Comparison of ENCODE assay signal across 22 cellular contexts in the genomic region with DNA sequence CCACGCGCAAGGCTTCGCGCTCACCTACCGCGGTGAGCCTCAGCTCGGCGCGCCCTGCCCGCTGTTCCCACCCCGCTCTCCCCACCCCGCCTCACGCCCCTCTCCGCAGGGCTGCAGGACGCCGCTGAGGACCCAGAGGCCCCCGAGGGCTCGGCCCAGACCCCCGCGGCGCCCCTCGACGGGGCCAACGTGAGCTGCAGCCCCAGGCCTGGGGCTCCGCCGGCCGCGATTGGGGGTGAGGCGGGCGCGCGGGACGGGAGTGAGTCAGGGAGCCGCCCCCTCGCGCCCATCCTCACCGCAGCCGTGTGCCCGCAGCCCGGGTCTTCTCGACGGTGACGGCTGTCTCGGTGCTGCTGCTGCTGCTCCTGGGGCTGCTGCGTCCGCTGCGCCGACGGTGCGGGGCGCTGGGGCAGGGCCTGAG. TPM values are rescaled to one million over a fixed set of nuclear protein-coding genes. Genes with fewer than 3 reads are reported as not detected.
DNase-seq lines count a peak whose midpoint lies in the region; ATAC-seq, FAIRE-seq and TF ChIP-seq lines count a peak whose summit lies in the region.
"Had no signal": no experiment of that assay in that cellular context is flagged by ENCODE, and none has a peak within 500 bp of the region (broad histone marks: within the 10 kb centered on the region; RNA-seq: fewer than 3 reads in every experiment).

No MANE protein-coding gene starts in this region.

- H3K4me1 ChIP-seq in HepG2 (ENCODE audit: insufficient read depth, low read length) (peaks cover 25% of the 10 kb centered on the region), right lobe of liver (peaks cover 0 to 18% (median 5%) of the 10 kb centered on the region in 4 donors), iPS DF 6.9 (ENCODE audit: control insufficient read depth, insufficient read depth, low read length) (peaks cover 9% of the 10 kb centered on the region), upper lobe of left lung (peaks cover 52 to 81% (median 61%) of the 10 kb centered on the region in 4 donors)

- POLR2A ChIA-PET in HepG2 (lab: Yijun Ruan, JAX) = no interaction called here

- ATAC-seq in HepG2 (no peak), right lobe of liver (no peak), upper lobe of left lung (ENCODE audit: low FRiP score in 2 of 2) (no peak)
- ATAC-seq: natural killer cell treated with Interleukin-12 subunit alpha and Interleukin-12 subunit beta and Interleukin-15 and Interleukin-18, amount 100 ng/mL, for 72 hours had no signal

- WGBS in HepG2 (ENCODE audit: low lambda C conversion rate) = 96% methylated on average over 24 of the region's 51 CpGs
- no CpG with 5 or more reads among the region's 51 CpGs for WGBS in right lobe of liver (ENCODE audit: insufficient coverage, low coverage, low lambda C conversion rate, missing lambda C conversion rate)
- WGBS in iPS DF 6.9 (ENCODE audit: insufficient coverage, insufficient read length) = no CpG with 5 or more reads among the region's 51 CpGs
- whole genome bisulfite sequencing in upper lobe of left lung, 2 donors = 13% methylated on average over 9 of the region's 51 CpGs; no CpG with 5 or more reads in 1 of the 2 donors

- no peak overlapping the region for H3K9ac ChIP-seq in HepG2 (ENCODE audit: insufficient read depth, low read depth, low read length)

- H3K36me3 ChIP-seq in HepG2 (replicated peaks in 1 of 2; ENCODE audit: control insufficient read depth in 1 of 2, insufficient read depth in 2 of 2, low read length in 2 of 2) = no peaks in the 10 kb centered on the region
- H3K36me3 ChIP-seq in right lobe of liver = no peaks in the 10 kb centered on the region
- peaks cover 6% of the 10 kb centered on the region; the same call in 1 of the 2 replicates for H3K36me3 ChIP-seq in iPS DF 6.9 (ENCODE audit: control insufficient read depth, insufficient read depth, low read length)
- H3K36me3 ChIP-seq in upper lobe of left lung = no peaks in the 10 kb centered on the region

- H3K9me3 ChIP-seq in HepG2 (ENCODE audit: low read length) (no peaks in the 10 kb centered on the region), right lobe of liver (no peaks in the 10 kb centered on the region), iPS DF 6.9 (ENCODE audit: control insufficient read depth, insufficient read depth, low read length) (no peaks in the 10 kb centered on the region), upper lobe of left lung (no peaks in the 10 kb centered on the region)

- DNase-seq in HepG2 (ENCODE audit: low spot score) (no peak), right lobe of liver (no peak), iPS DF 6.9 (ENCODE audit: low read depth, low spot score) (no peak), upper lobe of left lung (no peak), COR-L47 (lab: John Stamatoyannopoulos, UW) (no peak), germinal center (ENCODE audit: low spot score) (no peak)
- DNase-seq: ACHN; activated CD4-positive, CD25-positive, alpha-beta regulatory T cell treated with anti-CD3 and anti-CD28 coated beads, Interleukin-2, amount 50 U/mL, for 72 hours; activated CD8-positive, alpha-beta memory T cell treated with anti-CD3 and anti-CD28 coated beads, Interleukin-2, amount 50 U/mL, for 48 hours; activated naive CD4-positive, alpha-beta T cell; anterior cingulate cortex; IMR-90; MV-4-11; NCI-H2029 treated with DMSO at 0.1 percent for 48 hours; NCI-H524 treated with DMSO at 0.1 percent for 48 hours; SHP77; stimulated activated CD4-positive, alpha-beta T cell treated with anti-CD3 and anti-CD28 coated beads, Interleukin-1b, Interleukin-23, amount 100 ng/mL, for 48 hours had no signal

- TF ChIP-seq POLR2A in HepG2 (IDR thresholded peaks at IDR 0.05; ENCODE audit: insufficient read depth in 1 of 2, low read depth in 2 of 2, low read length in 2 of 2) = no peak
- no peak for TF ChIP-seq POLR2A in right lobe of liver (IDR thresholded peaks at IDR 0.05)
- no peak for TF ChIP-seq POLR2A in upper lobe of left lung (IDR thresholded peaks at IDR 0.05)

- H3K4me3 ChIP-seq in HepG2 (replicated peaks in 1 of 3; ENCODE audit: insufficient read depth in 1 of 3, low read depth in 2 of 3, low read length in 3 of 3) (no peak overlapping the region), right lobe of liver (no peak overlapping the region), iPS DF 6.9 (ENCODE audit: low read length) (peak overlapping the region; percentile 22; the same call in 1 of the 2 replicates), upper lobe of left lung (peak overlapping the region in 3 of 4 donors; percentile 20 to 36 (median 34))

- TF ChIP-seq EP300 in HepG2 (IDR thresholded peaks at IDR 0.05; ENCODE audit: low read depth in 2 of 2, low read length in 2 of 2) (no peak), HepG2 (CRISPR knock-in tag; IDR thresholded peaks at IDR 0.05; ENCODE audit: borderline replicate concordance) (no peak), upper lobe of left lung (IDR thresholded peaks at IDR 0.05) (no peak)

- peaks cover 0 to under 1% of the 10 kb centered on the region in 2 experiments; a peak in 3 of 5 replicates for H3K27me3 ChIP-seq in HepG2 (ENCODE audit: control insufficient read depth in 1 of 2, insufficient read depth in 2 of 2, low read length in 2 of 2)
- peaks cover 7 to 26% of the 10 kb centered on the region in 2 donors for H3K27me3 ChIP-seq in right lobe of liver
- H3K27me3 ChIP-seq in iPS DF 6.9 (ENCODE audit: control insufficient read depth, insufficient read depth, low read length) = no peaks in the 10 kb centered on the region; the same call in 1 of the 2 replicates
- peaks cover 0 to 62% (median 46%) of the 10 kb centered on the region in 4 donors for H3K27me3 ChIP-seq in upper lobe of left lung

- H3K79me2 ChIP-seq in HepG2 (ENCODE audit: insufficient read depth, low read length) = peaks cover 8% of the 10 kb centered on the region

- H3K27ac ChIP-seq in HepG2 (ENCODE audit: extremely low read length, insufficient read depth, low read length) (no peak overlapping the region), right lobe of liver (no peak overlapping the region), iPS DF 6.9 (ENCODE audit: low read length) (no peak overlapping the region), upper lobe of left lung (no peak overlapping the region)

- intact Hi-C loops in HepG2 (cut with micrococcal nuclease; ENCODE audit: unreplicated experiment) (no loop called here), right lobe of liver (cut with DNase I) (no loop called here)

- H3K4me2 ChIP-seq in HepG2 (ENCODE audit: low read depth, low read length) = no peak overlapping the region

- CTCF ChIA-PET in HepG2 (lab: Yijun Ruan, JAX; ENCODE audit: low intra/inter-chr PET ratio, low total read pairs) = no interaction called here

- TF ChIP-seq CTCF in HepG2 (CRISPR knock-in tag; IDR thresholded peaks at IDR 0.05) (no peak), right lobe of liver (IDR thresholded peaks at IDR 0.05) (no peak), upper lobe of left lung (IDR thresholded peaks at IDR 0.05) (no peak)

- in situ Hi-C loops in HepG2 (cut with HindIII; ENCODE audit: extremely low pct_ligation_motif_present, low pct_unique_long_range_greater_than_20kb) = no loop called here

- no peak for TF ChIP-seq RAD21 in HepG2 (CRISPR knock-in tag; IDR thresholded peaks at IDR 0.05)

- BruUV-seq in HepG2 (replicated peaks; lab: Mats Ljungman, UMichigan) = no TSS peak

- H2AFZ ChIP-seq in HepG2 (ENCODE audit: low read length) = no peak overlapping the region

- FAIRE-seq in HepG2 (lab: Jason Lieb, UNC) = no peak
- FAIRE-seq: frontal cortex, GM12891 had no signal

- no peaks in the 10 kb centered on the region for H4K20me1 ChIP-seq in HepG2 (ENCODE audit: insufficient read depth, low read length)

RNA-seq across cellular contexts. Expression of a gene that starts 1.9 kb away (rescaled TPM):
- 15.6 and 24.8 TPM in 2 replicates for total RNA-seq in HepG2 (2016; rRNA removed; fragmentation: Illumina TruSeq; extraction: Trizol)
- total RNA-seq in HepG2 (2016; cell fraction: cytosol; rRNA removed; fragmentation: Illumina TruSeq; extraction: Trizol; ENCODE audit: low read depth) = 7.8 and 8.9 TPM in 2 replicates
- total RNA-seq in HepG2 (2016; cell fraction: insoluble cytoplasmic fraction; rRNA removed; fragmentation: Illumina TruSeq; extraction: Trizol) = 13.6 and 26.2 TPM in 2 replicates
- 19.5 and 26.0 TPM in 2 replicates for total RNA-seq in HepG2 (2016; cell fraction: membrane; rRNA removed; fragmentation: Illumina TruSeq; extraction: Trizol)
- 16.6 and 19.1 TPM in 2 replicates for total RNA-seq in HepG2 (2016; cell fraction: nucleus; rRNA removed; fragmentation: Illumina TruSeq; extraction: Trizol)
- polyA plus RNA-seq in HepG2 (2011; rRNA removed) = 15.9 and 17.4 TPM in 2 replicates
- polyA plus RNA-seq in HepG2 (2011; cell fraction: cytosol; rRNA removed) = 11.1 and 17.3 TPM in 2 replicates
- 29.7 and 33.7 TPM in 2 replicates for polyA plus RNA-seq in HepG2 (2011; cell fraction: nucleus; rRNA removed)
- 6.7 and 7.6 TPM in 2 replicates for polyA plus RNA-seq in HepG2 (2012)
- polyA plus RNA-seq in HepG2 (2016; cell fraction: cytosol; fragmentation: Illumina TruSeq; extraction: Trizol; ENCODE audit: low read depth) = 6.6 and 8.9 TPM in 2 replicates
- 15.6 and 18.9 TPM in 2 replicates for polyA plus RNA-seq in HepG2 (2016; cell fraction: insoluble cytoplasmic fraction; fragmentation: Illumina TruSeq; extraction: Trizol; ENCODE audit: low read depth)
- 15.5 and 18.8 TPM in 2 replicates for polyA plus RNA-seq in HepG2 (2016; cell fraction: membrane; fragmentation: Illumina TruSeq; extraction: Trizol; ENCODE audit: low read depth)
- polyA plus RNA-seq in HepG2 (2016; cell fraction: nucleus; fragmentation: Illumina TruSeq; extraction: Trizol; ENCODE audit: insufficient read depth, low read depth) = 35.6 and 37.9 TPM in 2 replicates
- 34.1 and 50.0 TPM in 2 replicates for polyA minus RNA-seq in HepG2 (2011; rRNA and poly(A)+ RNA removed; ENCODE audit: low replicate concordance)
- 12.6 and 13.7 TPM in 2 replicates for polyA minus RNA-seq in HepG2 (2011; cell fraction: cytosol; rRNA and poly(A)+ RNA removed)
- 4.7 and 6.1 TPM in 2 replicates for polyA minus RNA-seq in HepG2 (2011; cell fraction: nucleus; rRNA and poly(A)+ RNA removed)
- 1 to 10 TPM in 4 of 6 experiments, under 1 TPM in 2; 0.93 to 6.1 (median 3.3) TPM for total RNA-seq in right lobe of liver
- 10 to 100 TPM in 2 of 6 donors, 1 to 10 TPM in 4; 5.2 to 13.5 (median 8.3) TPM for total RNA-seq in upper lobe of left lung

RNA-seq across cellular contexts. Expression of a gene that starts 3.1 kb away (rescaled TPM):
- 0.51 and 1.2 TPM in 2 replicates for total RNA-seq in HepG2 (2016; rRNA removed; fragmentation: Illumina TruSeq; extraction: Trizol)
- not detected in 2 replicates for total RNA-seq in HepG2 (2016; cell fraction: cytosol; rRNA removed; fragmentation: Illumina TruSeq; extraction: Trizol; ENCODE audit: low read depth)
- 0.37 and 1.4 TPM in 2 replicates for total RNA-seq in HepG2 (2016; cell fraction: insoluble cytoplasmic fraction; rRNA removed; fragmentation: Illumina TruSeq; extraction: Trizol)
- 0.25 and 0.31 TPM in 2 replicates for total RNA-seq in HepG2 (2016; cell fraction: membrane; rRNA removed; fragmentation: Illumina TruSeq; extraction: Trizol)
- 0.84 and 0.88 TPM in 2 replicates for total RNA-seq in HepG2 (2016; cell fraction: nucleus; rRNA removed; fragmentation: Illumina TruSeq; extraction: Trizol)
- 0.48 and 1.0 TPM in 2 replicates for polyA plus RNA-seq in HepG2 (2011; rRNA removed)
- 0.50 and 1.1 TPM in 2 replicates for polyA plus RNA-seq in HepG2 (2011; cell fraction: cytosol; rRNA removed)
- polyA plus RNA-seq in HepG2 (2011; cell fraction: nucleus; rRNA removed) = 2.7 and 4.2 TPM in 2 replicates
- polyA plus RNA-seq in HepG2 (2012) = 0.37 and 0.42 TPM in 2 replicates
- 0.07 and 0.14 TPM in 2 replicates for polyA plus RNA-seq in HepG2 (2016; cell fraction: cytosol; fragmentation: Illumina TruSeq; extraction: Trizol; ENCODE audit: low read depth)
- polyA plus RNA-seq in HepG2 (2016; cell fraction: insoluble cytoplasmic fraction; fragmentation: Illumina TruSeq; extraction: Trizol; ENCODE audit: low read depth) = 0.38 and 0.40 TPM in 2 replicates
- polyA plus RNA-seq in HepG2 (2016; cell fraction: membrane; fragmentation: Illumina TruSeq; extraction: Trizol; ENCODE audit: low read depth) = 0.12 and 0.13 TPM in 2 replicates
- polyA plus RNA-seq in HepG2 (2016; cell fraction: nucleus; fragmentation: Illumina TruSeq; extraction: Trizol; ENCODE audit: insufficient read depth, low read depth) = 0.93 and 1.5 TPM in 2 replicates
- polyA minus RNA-seq in HepG2 (2011; rRNA and poly(A)+ RNA removed; ENCODE audit: low replicate concordance) = 0.33 and 0.68 TPM in 2 replicates
- polyA minus RNA-seq in HepG2 (2011; cell fraction: cytosol; rRNA and poly(A)+ RNA removed) = 0.49 and 0.62 TPM in 2 replicates
- polyA minus RNA-seq in HepG2 (2011; cell fraction: nucleus; rRNA and poly(A)+ RNA removed) = not detected in 2 replicates
- total RNA-seq in right lobe of liver = not detected
- not detected for total RNA-seq in upper lobe of left lung
- total RNA-seq: Calu3; frontal cortex; IMR-90; natural killer cell treated with Interleukin-12 subunit alpha and Interleukin-12 subunit beta and Interleukin-15 and Interleukin-18, amount 100 ng/mL, for 72 hours had no signal

RNA-seq across cellular contexts. Expression of a gene that starts 13.0 kb away (rescaled TPM):
- total RNA-seq in HepG2 (2016; rRNA removed; fragmentation: Illumina TruSeq; extraction: Trizol) = 8.4 and 27.8 TPM in 2 replicates
- total RNA-seq in HepG2 (2016; cell fraction: cytosol; rRNA removed; fragmentation: Illumina TruSeq; extraction: Trizol; ENCODE audit: low read depth) = 8.3 and 10.7 TPM in 2 replicates
- 8.6 and 25.9 TPM in 2 replicates for total RNA-seq in HepG2 (2016; cell fraction: insoluble cytoplasmic fraction; rRNA removed; fragmentation: Illumina TruSeq; extraction: Trizol)
- total RNA-seq in HepG2 (2016; cell fraction: membrane; rRNA removed; fragmentation: Illumina TruSeq; extraction: Trizol) = 12.7 and 13.0 TPM in 2 replicates
- 27.2 and 33.5 TPM in 2 replicates for total RNA-seq in HepG2 (2016; cell fraction: nucleus; rRNA removed; fragmentation: Illumina TruSeq; extraction: Trizol)
- polyA plus RNA-seq in HepG2 (2011; rRNA removed) = 6.6 and 7.0 TPM in 2 replicates
- 1.9 and 8.9 TPM in 2 replicates for polyA plus RNA-seq in HepG2 (2011; cell fraction: cytosol; rRNA removed)
- 26.5 and 50.1 TPM in 2 replicates for polyA plus RNA-seq in HepG2 (2011; cell fraction: nucleus; rRNA removed)
- polyA plus RNA-seq in HepG2 (2012) = 6.9 and 11.9 TPM in 2 replicates
- polyA plus RNA-seq in HepG2 (2016; cell fraction: cytosol; fragmentation: Illumina TruSeq; extraction: Trizol; ENCODE audit: low read depth) = 5.7 and 6.3 TPM in 2 replicates
- 14.9 and 16.6 TPM in 2 replicates for polyA plus RNA-seq in HepG2 (2016; cell fraction: insoluble cytoplasmic fraction; fragmentation: Illumina TruSeq; extraction: Trizol; ENCODE audit: low read depth)
- polyA plus RNA-seq in HepG2 (2016; cell fraction: membrane; fragmentation: Illumina TruSeq; extraction: Trizol; ENCODE audit: low read depth) = 6.9 and 8.9 TPM in 2 replicates
- 68.0 and 69.8 TPM in 2 replicates for polyA plus RNA-seq in HepG2 (2016; cell fraction: nucleus; fragmentation: Illumina TruSeq; extraction: Trizol; ENCODE audit: insufficient read depth, low read depth)
- polyA minus RNA-seq in HepG2 (2011; rRNA and poly(A)+ RNA removed; ENCODE audit: low replicate concordance) = 9.6 and 11.3 TPM in 2 replicates
- polyA minus RNA-seq in HepG2 (2011; cell fraction: cytosol; rRNA and poly(A)+ RNA removed) = 3.5 and 4.1 TPM in 2 replicates
- polyA minus RNA-seq in HepG2 (2011; cell fraction: nucleus; rRNA and poly(A)+ RNA removed) = 9.4 and 9.8 TPM in 2 replicates
- 1 to 10 TPM in 5 of 6 experiments, under 1 TPM in 1; 0.68 to 6.5 (median 1.7) TPM for total RNA-seq in right lobe of liver
- 10 to 100 TPM in 1 of 6 donors, 1 to 10 TPM in 4, under 1 TPM in 1; 0.39 to 19.1 (median 5.4) TPM for total RNA-seq in upper lobe of left lung

RNA-seq across cellular contexts. Expression of a gene that starts 45.5 kb away (rescaled TPM):
- total RNA-seq in HepG2 (2016; rRNA removed; fragmentation: Illumina TruSeq; extraction: Trizol) = 0.08 and 0.15 TPM in 2 replicates
- total RNA-seq in HepG2 (2016; cell fraction: cytosol; rRNA removed; fragmentation: Illumina TruSeq; extraction: Trizol; ENCODE audit: low read depth) = not detected in 2 replicates
- 0.09 and 0.11 TPM in 2 replicates for total RNA-seq in HepG2 (2016; cell fraction: insoluble cytoplasmic fraction; rRNA removed; fragmentation: Illumina TruSeq; extraction: Trizol)
- 0.09 and 0.14 TPM in 2 replicates for total RNA-seq in HepG2 (2016; cell fraction: membrane; rRNA removed; fragmentation: Illumina TruSeq; extraction: Trizol)
- total RNA-seq in HepG2 (2016; cell fraction: nucleus; rRNA removed; fragmentation: Illumina TruSeq; extraction: Trizol) = not detected in 2 replicates
- 0.26 and 0.48 TPM in 2 replicates for polyA plus RNA-seq in HepG2 (2011; rRNA removed)
- polyA plus RNA-seq in HepG2 (2011; cell fraction: cytosol; rRNA removed) = 0.26 and 0.52 TPM in 2 replicates
- polyA plus RNA-seq in HepG2 (2011; cell fraction: nucleus; rRNA removed) = 2.1 and 2.4 TPM in 2 replicates
- 0.32 and 0.53 TPM in 2 replicates for polyA plus RNA-seq in HepG2 (2012)
- 0.08 and 0.20 TPM in 2 replicates for polyA plus RNA-seq in HepG2 (2016; cell fraction: cytosol; fragmentation: Illumina TruSeq; extraction: Trizol; ENCODE audit: low read depth)
- 0.15 and 0.17 TPM in 2 replicates for polyA plus RNA-seq in HepG2 (2016; cell fraction: insoluble cytoplasmic fraction; fragmentation: Illumina TruSeq; extraction: Trizol; ENCODE audit: low read depth)
- polyA plus RNA-seq in HepG2 (2016; cell fraction: membrane; fragmentation: Illumina TruSeq; extraction: Trizol; ENCODE audit: low read depth) = 0.15 TPM in 1 of 2 replicates, not detected in the other
- polyA plus RNA-seq in HepG2 (2016; cell fraction: nucleus; fragmentation: Illumina TruSeq; extraction: Trizol; ENCODE audit: insufficient read depth, low read depth) = 1.1 and 1.3 TPM in 2 replicates
- polyA minus RNA-seq in HepG2 (2011; rRNA and poly(A)+ RNA removed; ENCODE audit: low replicate concordance) = 0.26 and 1.1 TPM in 2 replicates
- 0.44 and 0.79 TPM in 2 replicates for polyA minus RNA-seq in HepG2 (2011; cell fraction: cytosol; rRNA and poly(A)+ RNA removed)
- polyA minus RNA-seq in HepG2 (2011; cell fraction: nucleus; rRNA and poly(A)+ RNA removed) = 0.77 and 0.99 TPM in 2 replicates
- total RNA-seq in right lobe of liver = 1 to 10 TPM in 2 of 6 experiments, under 1 TPM in 4; 0.25 to 1.7 (median 0.92) TPM
- 1 to 10 TPM in 4 of 6 donors, under 1 TPM in 2; 0.57 to 5.9 (median 1.1) TPM for total RNA-seq in upper lobe of left lung
- total RNA-seq: frontal cortex, G401, IMR-90 had no signal

RNA-seq across cellular contexts. Expression of a gene that starts 50.8 kb away (rescaled TPM):
- total RNA-seq in HepG2 (2016; rRNA removed; fragmentation: Illumina TruSeq; extraction: Trizol) (2.7 and 7.6 TPM in 2 replicates), right lobe of liver (1 to 10 TPM in 1 of 6 experiments, not detected in 5; 2.9 TPM), upper lobe of left lung (1 to 10 TPM in 1 of 6 donors, under 1 TPM in 2, not detected in 3; 0.30 to 1.9 (median 0.72) TPM)
- total RNA-seq in HepG2 (2016; cell fraction: cytosol; rRNA removed; fragmentation: Illumina TruSeq; extraction: Trizol; ENCODE audit: low read depth) = 1.2 and 1.3 TPM in 2 replicates
- total RNA-seq in HepG2 (2016; cell fraction: insoluble cytoplasmic fraction; rRNA removed; fragmentation: Illumina TruSeq; extraction: Trizol) = 2.2 and 8.1 TPM in 2 replicates
- total RNA-seq in HepG2 (2016; cell fraction: membrane; rRNA removed; fragmentation: Illumina TruSeq; extraction: Trizol) = 1.4 and 2.3 TPM in 2 replicates
- total RNA-seq in HepG2 (2016; cell fraction: nucleus; rRNA removed; fragmentation: Illumina TruSeq; extraction: Trizol) = 9.3 and 10.1 TPM in 2 replicates
- polyA plus RNA-seq in HepG2 (2011; rRNA removed) = 5.9 and 10.1 TPM in 2 replicates
- 10.2 and 14.5 TPM in 2 replicates for polyA plus RNA-seq in HepG2 (2011; cell fraction: cytosol; rRNA removed)
- 3.6 and 5.9 TPM in 2 replicates for polyA plus RNA-seq in HepG2 (2011; cell fraction: nucleus; rRNA removed)
- polyA plus RNA-seq in HepG2 (2012) = 5.5 and 7.9 TPM in 2 replicates
- 2.0 and 2.8 TPM in 2 replicates for polyA plus RNA-seq in HepG2 (2016; cell fraction: cytosol; fragmentation: Illumina TruSeq; extraction: Trizol; ENCODE audit: low read depth)
- polyA plus RNA-seq in HepG2 (2016; cell fraction: insoluble cytoplasmic fraction; fragmentation: Illumina TruSeq; extraction: Trizol; ENCODE audit: low read depth) = 3.6 and 4.2 TPM in 2 replicates
- 2.8 and 3.7 TPM in 2 replicates for polyA plus RNA-seq in HepG2 (2016; cell fraction: membrane; fragmentation: Illumina TruSeq; extraction: Trizol; ENCODE audit: low read depth)
- polyA plus RNA-seq in HepG2 (2016; cell fraction: nucleus; fragmentation: Illumina TruSeq; extraction: Trizol; ENCODE audit: insufficient read depth, low read depth) = 22.4 and 25.4 TPM in 2 replicates
- polyA minus RNA-seq in HepG2 (2011; rRNA and poly(A)+ RNA removed; ENCODE audit: low replicate concordance) = 0.14 and 9.8 TPM in 2 replicates
- 4.6 and 5.7 TPM in 2 replicates for polyA minus RNA-seq in HepG2 (2011; cell fraction: cytosol; rRNA and poly(A)+ RNA removed)
- polyA minus RNA-seq in HepG2 (2011; cell fraction: nucleus; rRNA and poly(A)+ RNA removed) = 1.0 and 1.4 TPM in 2 replicates
- total RNA-seq: IMR-90; natural killer cell treated with Interleukin-12 subunit alpha and Interleukin-12 subunit beta and Interleukin-15 and Interleukin-18, amount 100 ng/mL, for 72 hours had no signal

Comparison
In these comparisons a context has a peak if more than half of its experiments do, and no peak if none do; other contexts are left out.
1. H3K4me3 ChIP-seq: peak in iPS DF 6.9 (single experiment) and upper lobe of left lung (3 of 4); none in HepG2 (0 of 3) and right lobe of liver (0 of 3).